Comparison of ENCODE assay signal across 8 cellular contexts in genomic region chr13:60396008-60396782, GRCh38. TPM values are rescaled to one million over a fixed set of nuclear protein-coding genes. Genes with fewer than 3 reads are reported as not detected.
DNase-seq lines count a peak whose midpoint lies in the region; ATAC-seq and TF ChIP-seq lines count a peak whose summit lies in the region.

No MANE protein-coding gene starts in this region.

- DNase-seq in GM06990 (ENCODE audit: extremely low read depth, insufficient read length) = peak; percentile 97
- peak; percentile 98 for DNase-seq in NB4 (ENCODE audit: low read depth)
- DNase-seq in SK-N-DZ (ENCODE audit: low spot score) = peak; percentile 92
- DNase-seq in activated naive CD4-positive, alpha-beta T cell treated with anti-CD3 and anti-CD28 coated beads, Interleukin-2, amount 50 U/mL, for 16 hours = peak; percentile 89
- peak; percentile 39 for DNase-seq in glomerular endothelial cell (ENCODE audit: extremely low read depth, low read depth, low spot score)
- DNase-seq in occipital lobe (lab: John Stamatoyannopoulos, UW) = peak; percentile 93

- H3K36me3 ChIP-seq in GM06990 (ENCODE audit: control insufficient read depth, insufficient read depth, low read length) = no peaks in the 10 kb centered on the region

- no peaks in the 10 kb centered on the region for H3K27me3 ChIP-seq in GM06990 (replicated peaks; ENCODE audit: control insufficient read depth, insufficient read depth, low read length)

- peak overlapping the region; percentile 95 for H3K27ac ChIP-seq in temporal lobe (ENCODE audit: low read depth, low read length)

- ATAC-seq in HG02571 (IDR thresholded peaks at IDR 0.05; ENCODE audit: unreplicated experiment) = peak; percentile 72

- TF ChIP-seq CTCF in GM06990 (IDR thresholded peaks at IDR 0.05; ENCODE audit: insufficient read depth, low read length, poor library complexity, severe bottlenecking) = no peak
- no peak for TF ChIP-seq CTCF in NB4 (IDR thresholded peaks at IDR 0.05; ENCODE audit: low read depth, low read length)

- H3K4me3 ChIP-seq in GM06990 (replicated peaks; ENCODE audit: low read depth, low read length) (peak overlapping the region; percentile 85), NB4 (ENCODE audit: low read depth, low read length) (peak overlapping the region; percentile 95)

- TF ChIP-seq POLR2A in NB4 (IDR thresholded peaks at IDR 0.05; ENCODE audit: extremely low read depth, insufficient read length) = peak; percentile 98

RNA-seq across cellular contexts. Expression of gene TDRD3, which starts 0.8 kb away (rescaled TPM):
- polyA plus RNA-seq in SK-N-DZ (2014; cell fraction: cytosol; rRNA removed) = 10.5 and 10.9 TPM in 2 replicates
- 11.2 and 12.2 TPM in 2 replicates for polyA plus RNA-seq in SK-N-DZ (2014; cell fraction: nucleus; rRNA removed)
- total RNA-seq in glomerular endothelial cell = 7.4 and 11.1 TPM in 2 replicates
- 65.0 TPM for total RNA-seq in occipital lobe
- total RNA-seq in temporal lobe = 31.5 TPM

Comparison
In these comparisons a context has a peak if more than half of its experiments do, and no peak if none do; other contexts are left out.
1. Peak in every context shown above with its lines: DNase-seq, ATAC-seq, H3K4me3 ChIP-seq and H3K27ac ChIP-seq.
2. DNase-seq: peak in every context shown above with its lines; median percentile 98 in NB4; 97 in GM06990; 93 in occipital lobe; 92 in SK-N-DZ; 89 in activated naive CD4-positive, alpha-beta T cell treated with anti-CD3 and anti-CD28 coated beads, Interleukin-2, amount 50 U/mL, for 16 hours; 39 in glomerular endothelial cell.